8 cellular contexts compared by ENCODE assay signal in genomic region chr22:46026907-46027218, GRCh38. TPM values are rescaled to one million over a fixed set of nuclear protein-coding genes. Genes with fewer than 3 reads are reported as not detected.
A peak's percentile ranks its signal among the peaks of the same experiment; 100 is the strongest.
DNase-seq lines count a peak whose midpoint lies in the region; ATAC-seq, FAIRE-seq and TF ChIP-seq lines count a peak whose summit lies in the region.

No MANE protein-coding gene starts in this region.

- BruUV-seq in K562 (replicated peaks; lab: Mats Ljungman, UMichigan) = no TSS peak

- in situ Hi-C loops in K562 (cut with MboI) = no loop called here

- WGBS in K562 (ENCODE audit: insufficient coverage, low coverage, missing lambda C conversion rate) = 43% methylated on average over 3 of the region's 3 CpGs

- H3K79me2 ChIP-seq in K562 (ENCODE audit: control insufficient read depth, insufficient read depth, low read length) (no peaks in the 10 kb centered on the region), keratinocyte (ENCODE audit: control insufficient read depth, insufficient read depth, low read length) (no peaks in the 10 kb centered on the region)

- H3K4me1 Mint-ChIP-seq in HFFc6 (ENCODE audit: low read depth) = peaks cover 14% of the 10 kb centered on the region

- no peaks in the 10 kb centered on the region for H3K27me3 ChIP-seq in K562 (ENCODE audit: control insufficient read depth in 2 of 2, insufficient read depth in 2 of 2, low read length in 2 of 2)
- H3K27me3 ChIP-seq in keratinocyte (ENCODE audit: control insufficient read depth, extremely low read depth, insufficient read depth, low read length) = peaks cover 14% of the 10 kb centered on the region
- peaks cover 12% of the 10 kb centered on the region for H3K27me3 ChIP-seq in skeletal muscle satellite cell (ENCODE audit: control insufficient read depth, insufficient read depth, low read length)

- POLR2A ChIA-PET in K562 (lab: Yijun Ruan, JAX) = interaction anchor here (0.8 to 1.0 kb wide), 2 partner anchors 11 to 13 kb away, joined by 3 to 5 read pairs; no protein-coding TSS in a partner anchor

- H4K20me1 ChIP-seq in K562 (replicated peaks; ENCODE audit: control insufficient read depth, insufficient read depth, low read length) = no peaks in the 10 kb centered on the region
- no peaks in the 10 kb centered on the region for H4K20me1 ChIP-seq in keratinocyte (ENCODE audit: control insufficient read depth, extremely low read depth, insufficient read depth, low read length)

- peak overlapping the region; percentile 25 to 88; a peak in 3 of 4 replicates for H3K9ac ChIP-seq in K562 (ENCODE audit: insufficient read depth in 1 of 2, low read depth in 2 of 2, low read length in 2 of 2)
- H3K9ac ChIP-seq in keratinocyte (ENCODE audit: control insufficient read depth, extremely low read depth, insufficient read depth, low read length) = peak overlapping the region; percentile 33
- H3K9ac ChIP-seq in skeletal muscle satellite cell (ENCODE audit: low read depth, low read length) = peak overlapping the region; percentile 78

- H3K27me3 Mint-ChIP-seq in HFFc6 (ENCODE audit: insufficient read depth) = peaks cover 13% of the 10 kb centered on the region

- no peaks in the 10 kb centered on the region for H3K36me3 Mint-ChIP-seq in HFFc6 (ENCODE audit: low read depth)

- no peak for TF ChIP-seq EP300 in K562 (IDR thresholded peaks at IDR 0.05; ENCODE audit: low read length)

- no peak for TF ChIP-seq CTCF in HFFc6 (IDR thresholded peaks at IDR 0.05)
- no peak for TF ChIP-seq CTCF in K562 (IDR thresholded peaks at IDR 0.05 in 2 of 3, conservative IDR thresholded peaks at IDR 0.05 in 1 of 3; ENCODE audit: insufficient read depth in 2 of 3, low read depth in 1 of 3, low read length in 3 of 3)
- no peak for TF ChIP-seq CTCF in keratinocyte (optimal IDR thresholded peaks at IDR 0.05 in 1 of 3, IDR thresholded peaks at IDR 0.05 in 1 of 3, conservative IDR thresholded peaks at IDR 0.05 in 1 of 3; ENCODE audit: extremely low read depth in 1 of 3, insufficient read depth in 2 of 3, low read length in 3 of 3)

- H3K9me3 ChIP-seq in K562 (replicated peaks; ENCODE audit: control insufficient read depth, insufficient read depth, low read depth, low read length) (no peaks in the 10 kb centered on the region), keratinocyte (ENCODE audit: control insufficient read depth, low read depth, low read length) (no peaks in the 10 kb centered on the region), skeletal muscle satellite cell (replicated peaks; ENCODE audit: low read length) (no peaks in the 10 kb centered on the region)

- H2AFZ ChIP-seq in K562 (ENCODE audit: low read depth, low read length) (peak overlapping the region; percentile 83), keratinocyte (ENCODE audit: control insufficient read depth, low read length) (peak overlapping the region; percentile 58)

- intact Hi-C loops in K562 (cut with micrococcal nuclease) = no loop called here

- peak overlapping the region; percentile 41 for H3K4me2 ChIP-seq in K562 (ENCODE audit: insufficient read depth, low read length)
- peak overlapping the region; percentile 80 for H3K4me2 ChIP-seq in keratinocyte (ENCODE audit: control insufficient read depth, extremely low read depth, insufficient read depth, low read depth, low read length)
- H3K4me2 ChIP-seq in skeletal muscle satellite cell (ENCODE audit: low read length) = peak overlapping the region; percentile 90

- DNase-seq in HFFc6 (no peak), K562 (ENCODE audit: extremely low read depth in 1 of 4, low spot score in 3 of 4) (no peak), keratinocyte (ENCODE audit: low read depth, low spot score) (no peak), NOMO-1 (lab: John Stamatoyannopoulos, UW; ENCODE audit: unreplicated experiment in 2 of 2) (no peak), amygdala (lab: John Stamatoyannopoulos, UW) (no peak)
- DNase-seq in central memory CD4-positive, alpha-beta T cell = no peak
- DNase-seq in activated CD8-positive, alpha-beta memory T cell treated with anti-CD3 and anti-CD28 coated beads, Interleukin-2, amount 50 U/mL, for 4 hours = no peak

- CTCF ChIA-PET in K562 (lab: Yijun Ruan, JAX; ENCODE audit: low intra/inter-chr PET ratio) = no interaction called here

- H3K36me3 ChIP-seq in K562 (ENCODE audit: control insufficient read depth, insufficient read depth, low read length) (no peaks in the 10 kb centered on the region), keratinocyte (ENCODE audit: control insufficient read depth in 2 of 2, extremely low read depth in 1 of 2, insufficient read depth in 2 of 2, low read length in 2 of 2) (no peaks in the 10 kb centered on the region), skeletal muscle satellite cell (ENCODE audit: insufficient read depth, low read length) (no peaks in the 10 kb centered on the region)

- H3K9me1 ChIP-seq in K562 (ENCODE audit: control insufficient read depth, insufficient read depth, low read length) (no peaks in the 10 kb centered on the region), keratinocyte (ENCODE audit: control insufficient read depth, extremely low read depth, insufficient read depth, low read length) (no peaks in the 10 kb centered on the region)

- no peaks in the 10 kb centered on the region for H3K9me3 Mint-ChIP-seq in HFFc6

- no peak overlapping the region for H3K4me3 ChIP-seq in K562
- peak overlapping the region in 2 of 3 experiments; percentile 5 to 56 for H3K4me3 ChIP-seq in keratinocyte (ENCODE audit: control insufficient read depth in 2 of 3, extremely low read depth in 1 of 3, insufficient read depth in 2 of 3, low read depth in 1 of 3, low read length in 3 of 3)
- H3K4me3 ChIP-seq in skeletal muscle satellite cell (ENCODE audit: low read length) = peak overlapping the region; percentile 69

- H3K27ac Mint-ChIP-seq in HFFc6 = peak overlapping the region; percentile 63; the same call in 1 of the 2 replicates

- H3K4me3 Mint-ChIP-seq in HFFc6 = peak overlapping the region; percentile 82

- H3K4me1 ChIP-seq in K562 (replicated peaks in 1 of 2; ENCODE audit: control insufficient read depth in 2 of 2, insufficient read depth in 2 of 2, low read length in 2 of 2) (peaks cover 0 to 17% of the 10 kb centered on the region in 2 experiments; a peak in 2 of 5 replicates), keratinocyte (ENCODE audit: control insufficient read depth, extremely low read depth, insufficient read depth, low read length) (peaks cover 9% of the 10 kb centered on the region), skeletal muscle satellite cell (ENCODE audit: control insufficient read depth, insufficient read depth, low read length) (peaks cover 15% of the 10 kb centered on the region)

- FAIRE-seq in K562 (lab: Jason Lieb, UNC) (no peak), keratinocyte (lab: Jason Lieb, UNC) (no peak)

- no peak for TF ChIP-seq RAD21 in K562 (CRISPR knock-in tag; conservative IDR thresholded peaks at IDR 0.05 in 1 of 2, IDR thresholded peaks at IDR 0.05 in 1 of 2)

- ATAC-seq in K562 = no peak

- no peak overlapping the region for H3K27ac ChIP-seq in K562 (ENCODE audit: extremely low read depth, low read depth, low read length)
- H3K27ac ChIP-seq in keratinocyte (ENCODE audit: control insufficient read depth, insufficient read depth, low read length) = no peak overlapping the region

- no peak for TF ChIP-seq POLR2A in K562 (conservative IDR thresholded peaks at IDR 0.05)

- dilution Hi-C loops in keratinocyte (cut with MboI; ENCODE audit: extremely low pct_ligation_motif_present, low sequenced_read_pairs) = no loop called here

TF ChIP-seq in K562, 482 proteins besides CTCF, POLR2A, EP300 and RAD21 (continues in another document):
- no peak for TF ChIP-seq SIN3B (IDR thresholded peaks at IDR 0.05; ENCODE audit: low read depth)
- no peak for TF ChIP-seq DIDO1 (tag; IDR thresholded peaks at IDR 0.05; ENCODE audit: low read depth)
- TF ChIP-seq IRF9 (tag; IDR thresholded peaks at IDR 0.05) = no peak

RNA-seq across cellular contexts. Expression of gene WNT7B, which starts 49.9 kb away (rescaled TPM):
- total RNA-seq in HFFc6 (2021; fragmentation: NEBNext Ultra II Directional; extraction: Animal tissue kit (Norgen Biotek cat#: 25700)) = under 1 TPM in 5 of 6 experiments, not detected in 1; 0.07 to 0.14 (median 0.09) TPM
- not detected in 2 replicates for total RNA-seq in K562 (2011; cell fraction: chromatin; rRNA removed; ENCODE audit: low replicate concordance)
- total RNA-seq in K562 (2011; cell fraction: nucleolus; rRNA removed) = not detected in 2 replicates
- not detected in 2 replicates for total RNA-seq in K562 (2011; cell fraction: nucleoplasm; rRNA removed)
- total RNA-seq in K562 (2014; rRNA removed) (not detected in 2 replicates), K562 (2014; rRNA removed; fragmentation: Illumina TruSeq; extraction: Trizol) (not detected in 2 replicates), K562 (2015; rRNA removed; fragmentation: Illumina TruSeq; extraction: Trizol) (not detected in 2 replicates), K562 (2021) (not detected in 2 replicates)
- polyA plus RNA-seq in K562 (2011; rRNA removed) (not detected in 2 replicates), K562 (2014; fragmentation: Illumina TruSeq; extraction: Trizol) (not detected in 2 replicates), K562 (2014; fragmentation: Nextera tagmentation; extraction: Ambion mirVana) (not detected), K562 (2014; rRNA removed) (not detected in 2 replicates), keratinocyte (1.5 to 1.7 TPM (median 1.7 TPM) in 3 replicates)
- not detected in 2 replicates for polyA plus RNA-seq in K562 (2011; cell fraction: cytosol; rRNA removed)
- not detected in 2 replicates for polyA plus RNA-seq in K562 (2011; cell fraction: nucleus; rRNA removed)
- not detected in 2 replicates for polyA plus RNA-seq in K562 (2012)
- polyA minus RNA-seq in K562 (2011; rRNA and poly(A)+ RNA removed) = not detected in 2 replicates
- polyA minus RNA-seq in K562 (2011; cell fraction: cytosol; rRNA and poly(A)+ RNA removed) = not detected in 2 replicates
- not detected in 2 replicates for polyA minus RNA-seq in K562 (2011; cell fraction: nucleus; rRNA and poly(A)+ RNA removed)
- polyA plus RNA-seq in keratinocyte (2011; ENCODE audit: low read depth) = 3.7 TPM
- polyA plus RNA-seq in keratinocyte (2011; cell fraction: cytosol; rRNA removed) = 0.84 and 1.9 TPM in 2 replicates
- polyA plus RNA-seq in keratinocyte (2011; cell fraction: nucleus; rRNA removed) = 1.7 and 2.4 TPM in 2 replicates
- polyA plus RNA-seq in keratinocyte (2012; ENCODE audit: low replicate concordance) = 6.6 and 6.8 TPM in 2 replicates
- 1.9 to 4.9 TPM (median 3.9 TPM) in 3 replicates for polyA minus RNA-seq in keratinocyte
- 5.0 TPM for polyA minus RNA-seq in keratinocyte (2011; cell fraction: cytosol; rRNA and poly(A)+ RNA removed)
- 3.7 and 7.1 TPM in 2 replicates for polyA minus RNA-seq in keratinocyte (2011; cell fraction: nucleus; rRNA and poly(A)+ RNA removed)
- total RNA-seq in skeletal muscle satellite cell (2012; rRNA removed) = not detected in 2 replicates
